Comparison of ENCODE assay signal across 2 cellular contexts in genomic region chr10:13839430-13839986, GRCh38.
TF ChIP-seq lines count a peak whose summit lies in the region.

No MANE protein-coding gene starts in this region.

TF ChIP-seq in H1, 55 proteins besides CTCF, POLR2A, EP300 and RAD21 (continued from another document and continues in another):
- TF ChIP-seq USF2 (IDR thresholded peaks at IDR 0.05; ENCODE audit: low read length): no peak
- TF ChIP-seq RXRA (IDR thresholded peaks at IDR 0.05; ENCODE audit: insufficient read depth, low read depth, low read length): no peak
- no peak for TF ChIP-seq POLR2AphosphoS5 (IDR thresholded peaks at IDR 0.05; ENCODE audit: low read depth, low read length)
- no peak for TF ChIP-seq TCF12 (IDR thresholded peaks at IDR 0.05; ENCODE audit: low read depth, low read length)
- no peak for TF ChIP-seq MAFK (IDR thresholded peaks at IDR 0.05; ENCODE audit: low read depth, low read length)
- TF ChIP-seq FOSL1 (IDR thresholded peaks at IDR 0.05; ENCODE audit: insufficient read depth, low read depth, low read length): no peak
- no peak for TF ChIP-seq E2F6 (IDR thresholded peaks at IDR 0.05)
- no peak for TF ChIP-seq TAF7 (optimal IDR thresholded peaks at IDR 0.05; ENCODE audit: borderline replicate concordance, low read depth, low read length)
- TF ChIP-seq KDM4A (IDR thresholded peaks at IDR 0.05; ENCODE audit: low read depth, low read length, severe bottlenecking): no peak
- TF ChIP-seq EZH2 (IDR thresholded peaks at IDR 0.05; ENCODE audit: low read depth, low read length, severe bottlenecking): no peak
- TF ChIP-seq TEAD4 (IDR thresholded peaks at IDR 0.05; ENCODE audit: low read depth, low read length): no peak
- TF ChIP-seq KDM5A (IDR thresholded peaks at IDR 0.05; ENCODE audit: low read length): no peak
- no peak for TF ChIP-seq HDAC2 (IDR thresholded peaks at IDR 0.05; ENCODE audit: borderline replicate concordance in 1 of 2, low read depth in 2 of 2, low read length in 2 of 2)
- TF ChIP-seq KDM1A (IDR thresholded peaks at IDR 0.05; ENCODE audit: borderline replicate concordance, low read length): no peak
- no peak for TF ChIP-seq CBX8 (IDR thresholded peaks at IDR 0.05; ENCODE audit: borderline replicate concordance, low read depth, low read length)
- TF ChIP-seq POU5F1 (IDR thresholded peaks at IDR 0.05; ENCODE audit: low read depth, low read length): no peak
- TF ChIP-seq, protein P1, sequence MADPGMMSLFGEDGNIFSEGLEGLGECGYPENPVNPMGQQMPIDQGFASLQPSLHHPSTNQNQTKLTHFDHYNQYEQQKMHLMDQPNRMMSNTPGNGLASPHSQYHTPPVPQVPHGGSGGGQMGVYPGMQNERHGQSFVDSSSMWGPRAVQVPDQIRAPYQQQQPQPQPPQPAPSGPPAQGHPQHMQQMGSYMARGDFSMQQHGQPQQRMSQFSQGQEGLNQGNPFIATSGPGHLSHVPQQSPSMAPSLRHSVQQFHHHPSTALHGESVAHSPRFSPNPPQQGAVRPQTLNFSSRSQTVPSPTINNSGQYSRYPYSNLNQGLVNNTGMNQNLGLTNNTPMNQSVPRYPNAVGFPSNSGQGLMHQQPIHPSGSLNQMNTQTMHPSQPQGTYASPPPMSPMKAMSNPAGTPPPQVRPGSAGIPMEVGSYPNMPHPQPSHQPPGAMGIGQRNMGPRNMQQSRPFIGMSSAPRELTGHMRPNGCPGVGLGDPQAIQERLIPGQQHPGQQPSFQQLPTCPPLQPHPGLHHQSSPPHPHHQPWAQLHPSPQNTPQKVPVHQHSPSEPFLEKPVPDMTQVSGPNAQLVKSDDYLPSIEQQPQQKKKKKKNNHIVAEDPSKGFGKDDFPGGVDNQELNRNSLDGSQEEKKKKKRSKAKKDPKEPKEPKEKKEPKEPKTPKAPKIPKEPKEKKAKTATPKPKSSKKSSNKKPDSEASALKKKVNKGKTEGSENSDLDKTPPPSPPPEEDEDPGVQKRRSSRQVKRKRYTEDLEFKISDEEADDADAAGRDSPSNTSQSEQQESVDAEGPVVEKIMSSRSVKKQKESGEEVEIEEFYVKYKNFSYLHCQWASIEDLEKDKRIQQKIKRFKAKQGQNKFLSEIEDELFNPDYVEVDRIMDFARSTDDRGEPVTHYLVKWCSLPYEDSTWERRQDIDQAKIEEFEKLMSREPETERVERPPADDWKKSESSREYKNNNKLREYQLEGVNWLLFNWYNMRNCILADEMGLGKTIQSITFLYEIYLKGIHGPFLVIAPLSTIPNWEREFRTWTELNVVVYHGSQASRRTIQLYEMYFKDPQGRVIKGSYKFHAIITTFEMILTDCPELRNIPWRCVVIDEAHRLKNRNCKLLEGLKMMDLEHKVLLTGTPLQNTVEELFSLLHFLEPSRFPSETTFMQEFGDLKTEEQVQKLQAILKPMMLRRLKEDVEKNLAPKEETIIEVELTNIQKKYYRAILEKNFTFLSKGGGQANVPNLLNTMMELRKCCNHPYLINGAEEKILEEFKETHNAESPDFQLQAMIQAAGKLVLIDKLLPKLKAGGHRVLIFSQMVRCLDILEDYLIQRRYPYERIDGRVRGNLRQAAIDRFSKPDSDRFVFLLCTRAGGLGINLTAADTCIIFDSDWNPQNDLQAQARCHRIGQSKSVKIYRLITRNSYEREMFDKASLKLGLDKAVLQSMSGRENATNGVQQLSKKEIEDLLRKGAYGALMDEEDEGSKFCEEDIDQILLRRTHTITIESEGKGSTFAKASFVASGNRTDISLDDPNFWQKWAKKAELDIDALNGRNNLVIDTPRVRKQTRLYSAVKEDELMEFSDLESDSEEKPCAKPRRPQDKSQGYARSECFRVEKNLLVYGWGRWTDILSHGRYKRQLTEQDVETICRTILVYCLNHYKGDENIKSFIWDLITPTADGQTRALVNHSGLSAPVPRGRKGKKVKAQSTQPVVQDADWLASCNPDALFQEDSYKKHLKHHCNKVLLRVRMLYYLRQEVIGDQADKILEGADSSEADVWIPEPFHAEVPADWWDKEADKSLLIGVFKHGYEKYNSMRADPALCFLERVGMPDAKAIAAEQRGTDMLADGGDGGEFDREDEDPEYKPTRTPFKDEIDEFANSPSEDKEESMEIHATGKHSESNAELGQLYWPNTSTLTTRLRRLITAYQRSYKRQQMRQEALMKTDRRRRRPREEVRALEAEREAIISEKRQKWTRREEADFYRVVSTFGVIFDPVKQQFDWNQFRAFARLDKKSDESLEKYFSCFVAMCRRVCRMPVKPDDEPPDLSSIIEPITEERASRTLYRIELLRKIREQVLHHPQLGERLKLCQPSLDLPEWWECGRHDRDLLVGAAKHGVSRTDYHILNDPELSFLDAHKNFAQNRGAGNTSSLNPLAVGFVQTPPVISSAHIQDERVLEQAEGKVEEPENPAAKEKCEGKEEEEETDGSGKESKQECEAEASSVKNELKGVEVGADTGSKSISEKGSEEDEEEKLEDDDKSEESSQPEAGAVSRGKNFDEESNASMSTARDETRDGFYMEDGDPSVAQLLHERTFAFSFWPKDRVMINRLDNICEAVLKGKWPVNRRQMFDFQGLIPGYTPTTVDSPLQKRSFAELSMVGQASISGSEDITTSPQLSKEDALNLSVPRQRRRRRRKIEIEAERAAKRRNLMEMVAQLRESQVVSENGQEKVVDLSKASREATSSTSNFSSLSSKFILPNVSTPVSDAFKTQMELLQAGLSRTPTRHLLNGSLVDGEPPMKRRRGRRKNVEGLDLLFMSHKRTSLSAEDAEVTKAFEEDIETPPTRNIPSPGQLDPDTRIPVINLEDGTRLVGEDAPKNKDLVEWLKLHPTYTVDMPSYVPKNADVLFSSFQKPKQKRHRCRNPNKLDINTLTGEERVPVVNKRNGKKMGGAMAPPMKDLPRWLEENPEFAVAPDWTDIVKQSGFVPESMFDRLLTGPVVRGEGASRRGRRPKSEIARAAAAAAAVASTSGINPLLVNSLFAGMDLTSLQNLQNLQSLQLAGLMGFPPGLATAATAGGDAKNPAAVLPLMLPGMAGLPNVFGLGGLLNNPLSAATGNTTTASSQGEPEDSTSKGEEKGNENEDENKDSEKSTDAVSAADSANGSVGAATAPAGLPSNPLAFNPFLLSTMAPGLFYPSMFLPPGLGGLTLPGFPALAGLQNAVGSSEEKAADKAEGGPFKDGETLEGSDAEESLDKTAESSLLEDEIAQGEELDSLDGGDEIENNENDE (IDR thresholded peaks at IDR 0.05; ENCODE audit: insufficient replicate concordance, low read length): no peak

TF ChIP-seq in HepG2, 621 proteins besides CTCF, POLR2A, EP300 and RAD21:
- no peak for TF ChIP-seq ZNF318 (CRISPR knock-in tag; IDR thresholded peaks at IDR 0.05)
- TF ChIP-seq ZNF598 (CRISPR knock-in tag; IDR thresholded peaks at IDR 0.05; ENCODE audit: borderline replicate concordance): no peak
- TF ChIP-seq, protein P2, sequence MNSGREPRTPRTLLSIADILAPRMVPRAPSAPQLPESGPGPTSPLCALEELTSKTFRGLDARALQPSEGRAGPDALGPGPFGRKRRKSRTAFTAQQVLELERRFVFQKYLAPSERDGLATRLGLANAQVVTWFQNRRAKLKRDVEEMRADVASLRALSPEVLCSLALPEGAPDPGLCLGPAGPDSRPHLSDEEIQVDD (CRISPR knock-in tag; IDR thresholded peaks at IDR 0.05; ENCODE audit: borderline replicate concordance): no peak
- TF ChIP-seq, protein P3, sequence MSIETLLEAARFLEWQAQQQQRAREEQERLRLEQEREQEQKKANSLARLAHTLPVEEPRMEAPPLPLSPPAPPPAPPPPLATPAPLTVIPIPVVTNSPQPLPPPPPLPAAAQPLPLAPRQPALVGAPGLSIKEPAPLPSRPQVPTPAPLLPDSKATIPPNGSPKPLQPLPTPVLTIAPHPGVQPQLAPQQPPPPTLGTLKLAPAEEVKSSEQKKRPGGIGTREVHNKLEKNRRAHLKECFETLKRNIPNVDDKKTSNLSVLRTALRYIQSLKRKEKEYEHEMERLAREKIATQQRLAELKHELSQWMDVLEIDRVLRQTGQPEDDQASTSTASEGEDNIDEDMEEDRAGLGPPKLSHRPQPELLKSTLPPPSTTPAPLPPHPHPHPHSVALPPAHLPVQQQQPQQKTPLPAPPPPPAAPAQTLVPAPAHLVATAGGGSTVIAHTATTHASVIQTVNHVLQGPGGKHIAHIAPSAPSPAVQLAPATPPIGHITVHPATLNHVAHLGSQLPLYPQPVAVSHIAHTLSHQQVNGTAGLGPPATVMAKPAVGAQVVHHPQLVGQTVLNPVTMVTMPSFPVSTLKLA (IDR thresholded peaks at IDR 0.05): peak; percentile 74
TF ChIP-seq in HepG2: peak in this region for 1.
